Comparison of ENCODE assay signal across 20 cellular contexts in genomic region chr17:80565347-80566053, GRCh38. TPM values are rescaled to one million over a fixed set of nuclear protein-coding genes. Genes with fewer than 3 reads are reported as not detected.
DNase-seq lines count a peak whose midpoint lies in the region; ATAC-seq and TF ChIP-seq lines count a peak whose summit lies in the region.
"Had no signal": no experiment of that assay in that cellular context is flagged by ENCODE, and none has a peak within 500 bp of the region (broad histone marks: within the 10 kb centered on the region; RNA-seq: fewer than 3 reads in every experiment).

No MANE protein-coding gene starts in this region.

- POLR2A ChIA-PET in CD8-positive, alpha-beta T cell (lab: Charles Lee), result no interaction called here

- intact Hi-C loops in psoas muscle (cut with DNase I), result no loop called here
- intact Hi-C loops in CD8-positive, alpha-beta T cell (cut with DNase I, micrococcal nuclease), result no loop called here

- H3K27me3 Mint-ChIP-seq in CD8-positive, alpha-beta T cell (ENCODE audit: low read depth), result no peaks in the 10 kb centered on the region
- H3K27me3 Mint-ChIP-seq: activated CD4-positive, alpha-beta T cell treated with anti-CD3 and anti-CD28 coated beads for 36 hours; CD4-positive, CD25-positive, alpha-beta regulatory T cell had no signal

- TF ChIP-seq CTCF in psoas muscle (IDR thresholded peaks at IDR 0.05), result no peak
- TF ChIP-seq CTCF in CD8-positive, alpha-beta T cell (IDR thresholded peaks at IDR 0.05), result no peak

- H3K36me3 ChIP-seq in psoas muscle (ENCODE audit: insufficient read depth in 1 of 2, low read depth in 1 of 2), result no peaks in the 10 kb centered on the region
- H3K36me3 ChIP-seq in CD8-positive, alpha-beta T cell (ENCODE audit: insufficient read depth, low read length), result no peaks in the 10 kb centered on the region

- peak in 3 of 4 donors; percentile 30 to 47 (median 44) for ATAC-seq in psoas muscle
- ATAC-seq in GM21367 (IDR thresholded peaks at IDR 0.05; ENCODE audit: unreplicated experiment), result no peak
- no peak for ATAC-seq in CD8-positive, alpha-beta T cell
- ATAC-seq: activated CD4-positive, alpha-beta T cell treated with anti-CD3 and anti-CD28 coated beads for 36 hours; activated naive CD4-positive, alpha-beta T cell treated with anti-CD3 and anti-CD28 coated beads, Interleukin-2, amount 50 U/mL, for 72 hours; body of pancreas had no signal

- CTCF ChIA-PET in CD8-positive, alpha-beta T cell (lab: Charles Lee), result interaction anchor here (1.4 kb wide), 1 partner anchor 11 kb away, joined by 3 read pairs; no protein-coding TSS in a partner anchor

- H3K9me3 ChIP-seq in psoas muscle, result no peaks in the 10 kb centered on the region
- no peaks in the 10 kb centered on the region for H3K9me3 ChIP-seq in CD8-positive, alpha-beta T cell (ENCODE audit: low read length)
- H3K9me3 ChIP-seq: body of pancreas had no signal

- H3K4me1 ChIP-seq in psoas muscle, result peaks cover 7% of the 10 kb centered on the region
- H3K4me1 ChIP-seq in CD8-positive, alpha-beta T cell (ENCODE audit: insufficient read depth, low read length), result no peaks in the 10 kb centered on the region
- H3K4me1 ChIP-seq: body of pancreas had no signal

- peaks cover 29% of the 10 kb centered on the region for H3K4me1 Mint-ChIP-seq in CD8-positive, alpha-beta T cell (ENCODE audit: low read depth)

- H3K27ac Mint-ChIP-seq in CD8-positive, alpha-beta T cell, result no peak overlapping the region
- H3K27ac Mint-ChIP-seq: activated naive CD4-positive, alpha-beta T cell treated with anti-CD3 and anti-CD28 coated beads, Interleukin-2, amount 50 U/mL, for 72 hours; H9 had no signal

- peaks cover 8% of the 10 kb centered on the region for H3K36me3 Mint-ChIP-seq in CD8-positive, alpha-beta T cell

- no peak overlapping the region for H3K4me3 ChIP-seq in psoas muscle
- H3K4me3 ChIP-seq in CD8-positive, alpha-beta T cell (ENCODE audit: low read depth, low read length), result no peak overlapping the region
- H3K4me3 ChIP-seq: body of pancreas had no signal

- H3K4me3 Mint-ChIP-seq in CD8-positive, alpha-beta T cell, result no peak overlapping the region
- H3K4me3 Mint-ChIP-seq: activated CD4-positive, alpha-beta T cell treated with anti-CD3 and anti-CD28 coated beads for 36 hours; CD4-positive, CD25-positive, alpha-beta regulatory T cell; H9 had no signal

- no peaks in the 10 kb centered on the region for H3K27me3 ChIP-seq in psoas muscle (ENCODE audit: insufficient read depth in 3 of 3, low read length in 2 of 3)
- H3K27me3 ChIP-seq in CD8-positive, alpha-beta T cell (ENCODE audit: insufficient read depth, low read length), result no peaks in the 10 kb centered on the region
- H3K27me3 ChIP-seq: body of pancreas had no signal

- no peaks in the 10 kb centered on the region for H3K9me3 Mint-ChIP-seq in CD8-positive, alpha-beta T cell
- H3K9me3 Mint-ChIP-seq: activated naive CD4-positive, alpha-beta T cell treated with anti-CD3 and anti-CD28 coated beads, Interleukin-2, amount 50 U/mL, for 72 hours; CD4-positive, CD25-positive, alpha-beta regulatory T cell; H9 had no signal

- WGBS in psoas muscle, 3 donors, result 74 to 80% (median 78%) methylated on average over 12 of the region's 12 CpGs

- no peak overlapping the region for H3K27ac ChIP-seq in psoas muscle
- H3K27ac ChIP-seq in CD8-positive, alpha-beta T cell (ENCODE audit: low read depth, low read length), result no peak overlapping the region
- H3K27ac ChIP-seq: body of pancreas had no signal

- DNase-seq in ELF-1 (ENCODE audit: low read depth, low spot score) (peak; percentile 53), amniotic epithelial cell (ENCODE audit: low read depth) (peak; percentile 25), left kidney (ENCODE audit: low read depth, low spot score) (peak; percentile 72), psoas muscle (no peak), hepatic stellate cell (ENCODE audit: low spot score) (no peak)
- DNase-seq in activated CD8-positive, alpha-beta memory T cell treated with anti-CD3 and anti-CD28 coated beads for 24 hours, result no peak
- DNase-seq in CD8-positive, alpha-beta T cell, result no peak
- DNase-seq: activated CD4-positive, alpha-beta T cell treated with anti-CD3 and anti-CD28 coated beads for 36 hours; body of pancreas; CD4-positive, CD25-positive, alpha-beta regulatory T cell; DMS53; effector memory CD4-positive, alpha-beta T cell; H9; left cardiac atrium; NCI-H1417; NCI-H510A treated with DMSO at 0.1 percent for 48 hours; RPMI8226; stimulated activated CD8-positive, alpha-beta memory T cell treated with anti-CD3 and anti-CD28 coated beads, Interleukin-4, amount 100 ng/mL, for 48 hours had no signal

RNA-seq across cellular contexts. Expression of gene RPTOR, which starts 20.9 kb away (rescaled TPM):
- total RNA-seq in psoas muscle, result 10 to 100 TPM; 32.5 to 82.2 (median 38.1) TPM
- polyA plus RNA-seq in psoas muscle, result 10 to 100 TPM; 13.6 to 26.9 (median 17.1) TPM
- 10 to 100 TPM; 44.5 to 48.3 TPM for total RNA-seq in CD8-positive, alpha-beta T cell

Comparison
In these comparisons a context has a peak if more than half of its experiments do, and no peak if none do; other contexts are left out.
1. DNase-seq: peak in ELF-1 (single experiment), amniotic epithelial cell (single experiment) and left kidney (single experiment); none in psoas muscle (0 of 2), activated CD8-positive, alpha-beta memory T cell treated with anti-CD3 and anti-CD28 coated beads for 24 hours (single experiment), CD8-positive, alpha-beta T cell (0 of 7) and hepatic stellate cell (single experiment).
2. ATAC-seq: peak in psoas muscle (3 of 4); none in GM21367 (single experiment) and CD8-positive, alpha-beta T cell (single experiment).